Comparison of ENCODE assay signal across 2 cellular contexts in the genomic region with DNA sequence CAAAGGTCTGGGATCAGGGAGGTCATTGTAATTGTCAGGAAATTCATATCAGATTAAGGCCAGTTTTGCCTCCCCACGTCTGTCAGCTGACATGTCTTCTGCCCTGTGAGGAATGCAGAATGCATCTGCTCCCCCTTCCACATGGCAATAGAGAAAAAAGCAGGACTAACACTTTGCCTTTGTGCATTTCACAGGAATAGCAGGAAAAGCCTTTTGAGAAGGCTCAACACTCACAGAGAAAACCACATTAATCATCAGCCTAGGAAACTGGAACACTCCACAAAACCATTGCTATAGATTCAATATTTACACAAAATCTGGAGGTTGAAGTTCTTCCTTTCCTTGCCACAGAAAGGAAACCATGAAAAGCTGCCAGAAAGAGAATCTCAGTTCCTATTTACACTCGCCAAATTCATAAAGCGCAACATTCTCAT.
TF ChIP-seq lines count a peak whose summit lies in the region.

No MANE protein-coding gene starts in this region.

TF ChIP-seq in SK-N-SH, 30 proteins besides CTCF, POLR2A, EP300 and RAD21 (continued from another document):
- TF ChIP-seq ZBTB33 (IDR thresholded peaks at IDR 0.05; ENCODE audit: borderline replicate concordance, low read depth): no peak
- TF ChIP-seq SIN3A (IDR thresholded peaks at IDR 0.05; ENCODE audit: borderline replicate concordance, low read depth, low read length): no peak
- TF ChIP-seq TEAD4 (IDR thresholded peaks at IDR 0.05; ENCODE audit: borderline replicate concordance, insufficient read depth): no peak
- no peak for TF ChIP-seq RFX5 (IDR thresholded peaks at IDR 0.05; ENCODE audit: low read length)
- TF ChIP-seq GABPA (IDR thresholded peaks at IDR 0.05; ENCODE audit: low read depth): no peak

TF ChIP-seq in SK-N-SH treated with all-trans-retinoic acid at 6 μM for 48 hours, 23 proteins besides CTCF, POLR2A, EP300 and RAD21 (continued from another document):
- no peak for TF ChIP-seq BACH2 (CRISPR knock-in tag; IDR thresholded peaks at IDR 0.05; ENCODE audit: borderline replicate concordance)
- TF ChIP-seq ZC3H10 (CRISPR knock-in tag; IDR thresholded peaks at IDR 0.05): no peak
